ENCODE assay signal across 8 cellular contexts in genomic region chr1:15151871-15152270, GRCh38. TPM values are rescaled to one million over a fixed set of nuclear protein-coding genes. Genes with fewer than 3 reads are reported as not detected.
A peak's percentile ranks its signal among the peaks of the same experiment; 100 is the strongest.
DNase-seq lines count a peak whose midpoint lies in the region; ATAC-seq and TF ChIP-seq lines count a peak whose summit lies in the region.

No MANE protein-coding gene starts in this region.

- DNase-seq in RWPE2 (ENCODE audit: low spot score), result no peak
- DNase-seq in nephron progenitor cell, result no peak
- no peak for DNase-seq in activated CD4-positive, alpha-beta T cell treated with anti-CD3 and anti-CD28 coated beads, Interleukin-2, amount 50 U/mL, for 4 hours
- no peak for DNase-seq in anterior cingulate cortex (lab: John Stamatoyannopoulos, UW)
- no peak for DNase-seq in EL

- no peak overlapping the region; the same call in 1 of the 2 replicates for H3K4me2 ChIP-seq in BLaER1

- peaks cover 52% of the 10 kb centered on the region for H3K27me3 ChIP-seq in BLaER1
- no peaks in the 10 kb centered on the region for H3K27me3 ChIP-seq in RWPE2 (ENCODE audit: insufficient read depth, poor library complexity, severe bottlenecking)
- H3K27me3 ChIP-seq in esophagus (ENCODE audit: control insufficient read depth in 1 of 2, insufficient read depth in 2 of 2, low read length in 2 of 2), result no peaks in the 10 kb centered on the region

- H3K4me3 ChIP-seq in BLaER1, result 0 out of 2 replicates have a peak overlapping the region, but pooled peaks have one; percentile 74
- H3K4me3 ChIP-seq in RWPE2 (ENCODE audit: severe bottlenecking), result peak overlapping the region; percentile 69
- H3K4me3 ChIP-seq in esophagus (ENCODE audit: low read depth in 1 of 2, low read length in 2 of 2), result peak overlapping the region in 1 of 2 donors; percentile 66

- 41 to 54% methylated on average over 3 of the region's 3 CpGs for WGBS in esophagus, 2 donors

- H3K36me3 ChIP-seq in BLaER1 (no peaks in the 10 kb centered on the region), RWPE2 (ENCODE audit: low read depth) (no peaks in the 10 kb centered on the region), esophagus (ENCODE audit: control insufficient read depth in 2 of 2, insufficient read depth in 2 of 2, low read length in 1 of 2) (no peaks in the 10 kb centered on the region)

- H3K9ac ChIP-seq in BLaER1, result no peak overlapping the region

- peak overlapping the region; percentile 92 for H3K4me3 Mint-ChIP-seq in nephron progenitor cell

- no peaks in the 10 kb centered on the region for H3K36me3 Mint-ChIP-seq in nephron progenitor cell (ENCODE audit: low read depth)

- peaks cover 5% of the 10 kb centered on the region for H3K9me3 Mint-ChIP-seq in nephron progenitor cell

- H3K27ac ChIP-seq in BLaER1 (no peak overlapping the region), RWPE2 (ENCODE audit: poor library complexity, severe bottlenecking) (no peak overlapping the region), esophagus (ENCODE audit: low read depth in 2 of 2, low read length in 1 of 2) (peak overlapping the region; percentile 93 to 99)

- H4K20me1 ChIP-seq in BLaER1, result peaks cover 7% of the 10 kb centered on the region

- H3K27me3 Mint-ChIP-seq in nephron progenitor cell (ENCODE audit: low read depth, poor library complexity), result peaks cover 58% of the 10 kb centered on the region

- no peak overlapping the region for H3K27ac Mint-ChIP-seq in nephron progenitor cell

- H3K4me1 ChIP-seq in BLaER1, result peaks cover 40% of the 10 kb centered on the region
- peaks cover 11% of the 10 kb centered on the region for H3K4me1 ChIP-seq in RWPE2 (ENCODE audit: insufficient read depth, poor library complexity, severe bottlenecking)
- peaks cover 0 to 5% of the 10 kb centered on the region in 2 donors for H3K4me1 ChIP-seq in esophagus (ENCODE audit: control insufficient read depth in 2 of 2, insufficient read depth in 2 of 2, low read length in 1 of 2)

- ATAC-seq in RWPE2 (ENCODE audit: low read depth) (no peak), GM18511 (IDR thresholded peaks at IDR 0.05; ENCODE audit: unreplicated experiment) (no peak)

- peaks cover 33% of the 10 kb centered on the region for H3K4me1 Mint-ChIP-seq in nephron progenitor cell

- H3K9me3 ChIP-seq in BLaER1 (no peaks in the 10 kb centered on the region), RWPE2 (ENCODE audit: severe bottlenecking) (no peaks in the 10 kb centered on the region), esophagus (ENCODE audit: control insufficient read depth in 2 of 2, insufficient read depth in 1 of 2, low read depth in 1 of 2, low read length in 1 of 2) (no peaks in the 10 kb centered on the region)

- no peak for TF ChIP-seq CTCF in RWPE2 (IDR thresholded peaks at IDR 0.05; ENCODE audit: poor library complexity, severe bottlenecking)
- TF ChIP-seq CTCF in nephron progenitor cell (IDR thresholded peaks at IDR 0.05), result no peak

RNA-seq across cellular contexts. Expression of gene TMEM51, which starts 1.7 kb away (rescaled TPM):
- 10 to 100 TPM in 1 of 2 donors, 1 to 10 TPM in 1; 7.4 to 15.4 TPM for polyA plus RNA-seq in esophagus

Comparison
In these comparisons a context has a peak if more than half of its experiments do, and no peak if none do; other contexts are left out.
1. H3K27ac ChIP-seq: peak in esophagus (2 of 2); none in BLaER1 (single experiment) and RWPE2 (single experiment).